Comparison of ENCODE assay signal across 3 cellular contexts in the genomic region with DNA sequence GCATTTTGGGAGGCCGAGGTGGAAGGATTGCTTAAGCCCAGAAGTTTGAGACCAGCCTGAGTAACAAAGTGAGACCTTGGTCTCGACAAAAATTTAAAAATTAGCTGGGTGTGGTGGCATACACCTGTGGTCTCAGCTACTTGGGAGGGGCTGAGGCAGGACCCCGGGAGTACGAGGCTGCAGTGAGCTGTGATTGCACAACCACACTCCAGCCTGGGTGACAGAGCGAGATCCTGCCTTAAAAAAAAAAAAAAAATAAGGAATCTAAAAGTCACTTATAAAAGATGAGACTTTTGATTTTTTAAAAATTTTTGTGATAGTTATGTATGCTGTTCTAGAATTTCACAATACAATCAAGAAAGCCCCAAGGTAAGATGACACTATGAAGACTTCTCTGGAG.
A peak's percentile ranks its signal among the peaks of the same experiment; 100 is the strongest.
TF ChIP-seq lines count a peak whose summit lies in the region.

No MANE protein-coding gene starts in this region.

TF ChIP-seq in HepG2, 621 proteins besides CTCF, POLR2A, EP300 and RAD21:
- TF ChIP-seq ZMYM4 (CRISPR knock-in tag; IDR thresholded peaks at IDR 0.05) (no peak), CEBPB (IDR thresholded peaks at IDR 0.05; ENCODE audit: borderline replicate concordance, low read depth, low read length) (peak; percentile 75)

TF ChIP-seq in K562, 482 proteins besides CTCF, POLR2A, EP300 and RAD21:
- TF ChIP-seq, protein P1, sequence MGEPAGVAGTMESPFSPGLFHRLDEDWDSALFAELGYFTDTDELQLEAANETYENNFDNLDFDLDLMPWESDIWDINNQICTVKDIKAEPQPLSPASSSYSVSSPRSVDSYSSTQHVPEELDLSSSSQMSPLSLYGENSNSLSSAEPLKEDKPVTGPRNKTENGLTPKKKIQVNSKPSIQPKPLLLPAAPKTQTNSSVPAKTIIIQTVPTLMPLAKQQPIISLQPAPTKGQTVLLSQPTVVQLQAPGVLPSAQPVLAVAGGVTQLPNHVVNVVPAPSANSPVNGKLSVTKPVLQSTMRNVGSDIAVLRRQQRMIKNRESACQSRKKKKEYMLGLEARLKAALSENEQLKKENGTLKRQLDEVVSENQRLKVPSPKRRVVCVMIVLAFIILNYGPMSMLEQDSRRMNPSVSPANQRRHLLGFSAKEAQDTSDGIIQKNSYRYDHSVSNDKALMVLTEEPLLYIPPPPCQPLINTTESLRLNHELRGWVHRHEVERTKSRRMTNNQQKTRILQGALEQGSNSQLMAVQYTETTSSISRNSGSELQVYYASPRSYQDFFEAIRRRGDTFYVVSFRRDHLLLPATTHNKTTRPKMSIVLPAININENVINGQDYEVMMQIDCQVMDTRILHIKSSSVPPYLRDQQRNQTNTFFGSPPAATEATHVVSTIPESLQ (CRISPR knock-in tag; IDR thresholded peaks at IDR 0.05) = no peak
- TF ChIP-seq MXI1 (IDR thresholded peaks at IDR 0.05; ENCODE audit: low read depth, low read length) (no peak), C11orf30 (IDR thresholded peaks at IDR 0.05; ENCODE audit: low read depth) (no peak), CEBPB (tag; IDR thresholded peaks at IDR 0.05) (peak; percentile 54), SREBF1 (IDR thresholded peaks at IDR 0.05; ENCODE audit: borderline replicate concordance, low read depth, low read length) (no peak), CEBPG (CRISPR knock-in tag; IDR thresholded peaks at IDR 0.05) (no peak), CEBPG (tag; conservative IDR thresholded peaks at IDR 0.05 in 1 of 2, IDR thresholded peaks at IDR 0.05 in 1 of 2) (0 out of 4 replicates have a peak, but pooled peaks of 1 of the 2 experiments have one; percentile 24), ZNF431 (CRISPR knock-in tag; IDR thresholded peaks at IDR 0.05) (no peak), SRSF1 (IDR thresholded peaks at IDR 0.05; ENCODE audit: low read depth, low read length) (no peak)
TF ChIP-seq in K562: peak in this region for 2.

TF ChIP-seq in H1, 55 proteins besides CTCF, POLR2A, EP300 and RAD21:
- TF ChIP-seq ZNF274 (IDR thresholded peaks at IDR 0.05; ENCODE audit: borderline replicate concordance, extremely low read depth, low read length) (no peak), FOSL1 (IDR thresholded peaks at IDR 0.05; ENCODE audit: insufficient read depth, low read depth, low read length) (no peak), CEBPB (IDR thresholded peaks at IDR 0.05; ENCODE audit: low read depth, low read length) (peak; percentile 44; the same call in 1 of the 2 replicates), CBX8 (IDR thresholded peaks at IDR 0.05; ENCODE audit: borderline replicate concordance, low read depth, low read length) (no peak)
